Comparison of ENCODE assay signal across 1 cellular context in genomic region chr4:38948551-38948950, GRCh38.
TF ChIP-seq lines count a peak whose summit lies in the region.

No MANE protein-coding gene starts in this region.

TF ChIP-seq in SK-N-SH, 30 proteins besides CTCF, POLR2A, EP300 and RAD21 (continued from another document):
- TF ChIP-seq MAX (IDR thresholded peaks at IDR 0.05; ENCODE audit: low read depth) = peak; percentile 56; the same call in 1 of the 2 replicates
- TF ChIP-seq IRF3 (IDR thresholded peaks at IDR 0.05; ENCODE audit: low read depth, low read length) = no peak
- TF ChIP-seq GABPA (IDR thresholded peaks at IDR 0.05; ENCODE audit: low read depth) = no peak
- TF ChIP-seq MXI1 (IDR thresholded peaks at IDR 0.05; ENCODE audit: low read depth, low read length) = no peak
- no peak for TF ChIP-seq SMC3 (IDR thresholded peaks at IDR 0.05; ENCODE audit: low read depth, low read length)
- TF ChIP-seq JUND (IDR thresholded peaks at IDR 0.05) = peak; percentile 95
- TF ChIP-seq, protein P1, sequence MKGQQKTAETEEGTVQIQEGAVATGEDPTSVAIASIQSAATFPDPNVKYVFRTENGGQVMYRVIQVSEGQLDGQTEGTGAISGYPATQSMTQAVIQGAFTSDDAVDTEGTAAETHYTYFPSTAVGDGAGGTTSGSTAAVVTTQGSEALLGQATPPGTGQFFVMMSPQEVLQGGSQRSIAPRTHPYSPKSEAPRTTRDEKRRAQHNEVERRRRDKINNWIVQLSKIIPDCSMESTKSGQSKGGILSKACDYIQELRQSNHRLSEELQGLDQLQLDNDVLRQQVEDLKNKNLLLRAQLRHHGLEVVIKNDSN (IDR thresholded peaks at IDR 0.05; ENCODE audit: borderline replicate concordance, low read depth) = no peak
- TF ChIP-seq FOSL2 (IDR thresholded peaks at IDR 0.05; ENCODE audit: borderline replicate concordance, low read depth) = peak; percentile 95
- peak; percentile 94 for TF ChIP-seq PBX3 (IDR thresholded peaks at IDR 0.05)
- peak; percentile 17; the same call in 1 of the 2 replicates for TF ChIP-seq ELF1 (IDR thresholded peaks at IDR 0.05)
- no peak for TF ChIP-seq GATA2 (CRISPR knock-in tag; IDR thresholded peaks at IDR 0.05)
- TF ChIP-seq TCF12 (IDR thresholded peaks at IDR 0.05) = peak; percentile 95
- no peak for TF ChIP-seq FOXJ3 (CRISPR knock-in tag; IDR thresholded peaks at IDR 0.05)
- TF ChIP-seq YY1 (IDR thresholded peaks at IDR 0.05; ENCODE audit: low read depth) = no peak; the same call in 1 of the 2 replicates
- TF ChIP-seq POLR2AphosphoS5 (IDR thresholded peaks at IDR 0.05; ENCODE audit: low read depth, low read length) = peak; percentile 81; the same call in 1 of the 2 replicates
- TF ChIP-seq RXRA (IDR thresholded peaks at IDR 0.05; ENCODE audit: borderline replicate concordance, low read depth) = peak; percentile 76
- TF ChIP-seq MEF2A (IDR thresholded peaks at IDR 0.05; ENCODE audit: borderline replicate concordance, low read depth) = no peak
- TF ChIP-seq EZH2phosphoT487 (IDR thresholded peaks at IDR 0.05; ENCODE audit: borderline replicate concordance, low read depth) = no peak
TF ChIP-seq in SK-N-SH: peak in this region for 12.
